In the genomic region with DNA sequence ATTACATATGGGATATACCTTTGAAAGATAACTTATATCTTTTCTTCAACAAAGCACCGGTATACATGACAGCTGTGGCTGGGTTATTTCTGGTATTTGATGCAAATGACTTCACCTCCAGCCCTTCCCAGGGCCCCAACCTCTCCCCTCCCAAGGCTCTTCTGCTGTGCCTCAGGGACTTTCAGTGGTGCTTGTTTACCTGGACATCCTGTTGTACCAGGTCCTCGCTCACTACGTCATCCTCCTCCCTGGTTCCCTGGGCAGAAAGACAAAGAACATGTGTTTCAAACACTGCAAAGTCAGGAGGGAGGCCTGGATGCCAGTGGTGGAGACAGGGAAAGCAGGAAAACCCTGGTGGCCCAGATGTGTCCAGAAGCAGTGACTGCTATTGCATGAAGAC, we compare ENCODE assay signal across 10 cellular contexts. TPM values are rescaled to one million over a fixed set of nuclear protein-coding genes. Genes with fewer than 3 reads are reported as not detected.
DNase-seq lines count a peak whose midpoint lies in the region; ATAC-seq and TF ChIP-seq lines count a peak whose summit lies in the region.
"Had no signal": no experiment of that assay in that cellular context is flagged by ENCODE, and none has a peak within 500 bp of the region (broad histone marks: within the 10 kb centered on the region; RNA-seq: fewer than 3 reads in every experiment).

No MANE protein-coding gene starts in this region.

- DNase-seq in mesothelial cell of epicardium (ENCODE audit: low spot score in 2 of 2, unreplicated experiment in 2 of 2) (no peak), upper lobe of left lung (no peak), T-helper 9 cell (no peak), left cardiac atrium (no peak)

- no peaks in the 10 kb centered on the region for H3K4me1 Mint-ChIP-seq in mesothelial cell of epicardium

- no peak for TF ChIP-seq POLR2A in upper lobe of left lung (IDR thresholded peaks at IDR 0.05)

- TF ChIP-seq EP300 in upper lobe of left lung (IDR thresholded peaks at IDR 0.05): no peak

- no peak overlapping the region for H3K4me3 Mint-ChIP-seq in mesothelial cell of epicardium

- 92 to 93% methylated on average over 3 of the region's 3 CpGs for WGBS in upper lobe of left lung, 2 donors

- intact Hi-C loops in left cardiac atrium (cut with DNase I): no loop called here

- peaks cover 69% of the 10 kb centered on the region for H3K36me3 Mint-ChIP-seq in mesothelial cell of epicardium

- ATAC-seq in GM18858 (IDR thresholded peaks at IDR 0.05; ENCODE audit: unreplicated experiment) (peak; percentile 58), GM21515 (IDR thresholded peaks at IDR 0.05; ENCODE audit: unreplicated experiment) (peak; percentile 72), HG03520 (IDR thresholded peaks at IDR 0.05; ENCODE audit: unreplicated experiment) (peak; percentile 62), upper lobe of left lung (ENCODE audit: low FRiP score in 2 of 2) (no peak), left cardiac atrium (no peak)
- ATAC-seq: K562, Panc1 had no signal

- H3K9me3 Mint-ChIP-seq in mesothelial cell of epicardium: no peaks in the 10 kb centered on the region

- H3K27me3 ChIP-seq in upper lobe of left lung: no peaks in the 10 kb centered on the region

- TF ChIP-seq CTCF in mesothelial cell of epicardium (IDR thresholded peaks at IDR 0.05; ENCODE audit: unreplicated experiment) (no peak), upper lobe of left lung (IDR thresholded peaks at IDR 0.05) (no peak)

- H3K27me3 Mint-ChIP-seq in mesothelial cell of epicardium (ENCODE audit: low read depth): no peaks in the 10 kb centered on the region

- no peak overlapping the region for H3K4me3 ChIP-seq in upper lobe of left lung
- H3K4me3 ChIP-seq: K562, skin epidermis had no signal

- H3K4me1 ChIP-seq in upper lobe of left lung: peaks cover 3 to 19% (median 7%) of the 10 kb centered on the region in 4 donors

- no peaks in the 10 kb centered on the region for H3K9me3 ChIP-seq in upper lobe of left lung

- H3K36me3 ChIP-seq in upper lobe of left lung: peaks cover 13 to 100% (median 75%) of the 10 kb centered on the region in 4 donors

- H3K27ac ChIP-seq in upper lobe of left lung: no peak overlapping the region

- H3K27ac Mint-ChIP-seq in mesothelial cell of epicardium: peak overlapping the region; percentile 25

RNA-seq across cellular contexts. Expression of gene ANXA6, which starts 23.4 kb away (rescaled TPM):
- 178 to 197 TPM (median 186 TPM) in 3 replicates for total RNA-seq in mesothelial cell of epicardium
- total RNA-seq in upper lobe of left lung: 100 to 1,000 TPM in 1 of 6 donors, 10 to 100 TPM in 5; 68.5 to 176 (median 84.5) TPM
- total RNA-seq in left cardiac atrium: 100 to 1,000 TPM; 218 to 220 TPM

RNA-seq across cellular contexts. Expression of gene TNIP1, which starts 53.4 kb away (rescaled TPM):
- total RNA-seq in mesothelial cell of epicardium: 80.4 to 84.1 TPM (median 81.8 TPM) in 3 replicates
- 100 to 1,000 TPM; 109 to 166 (median 130) TPM for total RNA-seq in upper lobe of left lung
- 100 to 1,000 TPM in 1 of 2 donors, 10 to 100 TPM in 1; 80.4 to 101 TPM for total RNA-seq in left cardiac atrium

Comparison
In these comparisons a context has a peak if more than half of its experiments do, and no peak if none do; other contexts are left out.
1. ATAC-seq: peak in GM18858 (single experiment), GM21515 (single experiment) and HG03520 (single experiment); none in upper lobe of left lung (0 of 2) and left cardiac atrium (0 of 2).